ENCODE assay signal across 20 cellular contexts in the genomic region with DNA sequence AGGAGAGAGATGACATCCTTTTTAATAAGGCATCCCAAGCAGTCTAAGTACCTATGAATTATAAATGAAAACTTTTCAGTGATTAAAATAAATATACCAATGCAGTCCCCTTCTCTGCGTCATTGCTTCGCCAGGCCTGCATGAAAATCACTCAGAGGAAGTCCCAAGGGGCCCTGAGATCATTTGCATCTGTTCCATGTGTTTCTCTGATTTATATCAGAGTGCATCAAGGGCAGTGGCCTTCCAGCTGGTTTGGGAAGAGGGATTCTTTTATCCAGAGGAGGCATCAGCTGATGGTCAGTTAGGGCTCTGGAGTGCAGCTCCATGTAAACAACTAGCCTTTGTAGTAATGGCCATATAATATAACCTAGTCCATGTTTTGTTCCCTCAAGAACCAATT.
DNase-seq lines count a peak whose midpoint lies in the region; ATAC-seq and TF ChIP-seq lines count a peak whose summit lies in the region.
"Had no signal": no experiment of that assay in that cellular context is flagged by ENCODE, and none has a peak within 500 bp of the region (broad histone marks: within the 10 kb centered on the region; RNA-seq: fewer than 3 reads in every experiment).

No MANE protein-coding gene starts in this region.

- H3K79me2 ChIP-seq in GM23248 (ENCODE audit: insufficient read depth), result no peaks in the 10 kb centered on the region

- H3K36me3 ChIP-seq in colonic mucosa (no peaks in the 10 kb centered on the region), GM23248 (ENCODE audit: low read depth) (no peaks in the 10 kb centered on the region)
- H3K36me3 ChIP-seq: HAP-1 had no signal

- in situ Hi-C loops in GM23248 (cut with MboI), result no loop called here

- peaks cover 4% of the 10 kb centered on the region for H3K9me3 Mint-ChIP-seq in glutamatergic neuron (ENCODE audit: unreplicated experiment)
- H3K9me3 Mint-ChIP-seq: CD4-positive, alpha-beta T cell had no signal

- intact Hi-C loops in colonic mucosa (cut with DNase I), result no loop called here

- ATAC-seq in GM19452 (IDR thresholded peaks at IDR 0.05; ENCODE audit: unreplicated experiment), result no peak
- ATAC-seq: HepG2 had no signal

- no peak overlapping the region for H3K27ac Mint-ChIP-seq in glutamatergic neuron (ENCODE audit: unreplicated experiment)
- H3K27ac Mint-ChIP-seq: B cell; CD4-positive, alpha-beta T cell had no signal

- no peaks in the 10 kb centered on the region for H3F3A ChIP-seq in GM23248 (ENCODE audit: insufficient read depth)

- no peak overlapping the region for H3K4me3 Mint-ChIP-seq in glutamatergic neuron (ENCODE audit: unreplicated experiment)
- H3K4me3 Mint-ChIP-seq: B cell; CD4-positive, alpha-beta T cell had no signal

- H3K4me1 Mint-ChIP-seq in glutamatergic neuron (ENCODE audit: low read depth, unreplicated experiment), result peaks cover 3% of the 10 kb centered on the region
- H3K4me1 Mint-ChIP-seq: B cell had no signal

- H2AFZ ChIP-seq in GM23248, result no peak overlapping the region

- H3K27me3 ChIP-seq in colonic mucosa (no peaks in the 10 kb centered on the region), GM23248 (replicated peaks; ENCODE audit: insufficient read depth) (no peaks in the 10 kb centered on the region)

- peaks cover 5% of the 10 kb centered on the region for H3K36me3 Mint-ChIP-seq in glutamatergic neuron (ENCODE audit: unreplicated experiment)

- DNase-seq in DMS153 (lab: John Stamatoyannopoulos, UW), result peak; percentile 29
- no peak for DNase-seq in DMS153 treated with DMSO at 0.1 percent for 48 hours (lab: John Stamatoyannopoulos, UW; ENCODE audit: unreplicated experiment)
- DNase-seq in DMS79 (lab: John Stamatoyannopoulos, UW), result peak; percentile 80
- DNase-seq in NCI-H526 treated with DMSO at 0.1 percent for 48 hours (lab: John Stamatoyannopoulos, UW), result peak; percentile 71
- peak; percentile 47 for DNase-seq in glutamatergic neuron
- DNase-seq in colonic mucosa, result no peak
- no peak for DNase-seq in GM23248
- DNase-seq: 8988T; Caco-2; CD4-positive, alpha-beta T cell; KBM-7; MV-4-11; NCI-H1436; NCI-H2029 treated with DMSO at 0.1 percent for 48 hours; NCI-H69; SIG-M5 had no signal

- H3K27me3 Mint-ChIP-seq in glutamatergic neuron (ENCODE audit: unreplicated experiment), result peaks cover 3% of the 10 kb centered on the region
- H3K27me3 Mint-ChIP-seq: CD4-positive, alpha-beta T cell had no signal

- H3K27ac ChIP-seq in colonic mucosa, result no peak overlapping the region
- H3K27ac ChIP-seq in GM23248, result no peak overlapping the region

- H4K20me1 ChIP-seq in GM23248 (ENCODE audit: insufficient read depth), result no peaks in the 10 kb centered on the region

- H3K4me1 ChIP-seq in colonic mucosa (no peaks in the 10 kb centered on the region), GM23248 (ENCODE audit: insufficient read depth) (no peaks in the 10 kb centered on the region)
- H3K4me1 ChIP-seq: Caco-2, HAP-1 had no signal

- H3K9me2 ChIP-seq in GM23248 (ENCODE audit: insufficient read depth), result no peaks in the 10 kb centered on the region

- 10 to 13% methylated on average over 2 of the region's 2 CpGs for WGBS in GM23248 (ENCODE audit: low coverage in 1 of 2, low lambda C conversion rate in 2 of 2, missing lambda C conversion rate in 2 of 2), 2 experiments

- no peak for TF ChIP-seq CTCF in glutamatergic neuron (IDR thresholded peaks at IDR 0.05; ENCODE audit: partially characterized antibody, unreplicated experiment)
- no peak for TF ChIP-seq CTCF in colonic mucosa (IDR thresholded peaks at IDR 0.05)

- H3K9me3 ChIP-seq in colonic mucosa, result no peaks in the 10 kb centered on the region
- no peaks in the 10 kb centered on the region for H3K9me3 ChIP-seq in GM23248 (ENCODE audit: low read depth)
- H3K9me3 ChIP-seq: Caco-2, HAP-1 had no signal

- H3K9ac ChIP-seq in colonic mucosa (ENCODE audit: low read depth in 2 of 2, low read length in 2 of 2) (no peak overlapping the region), GM23248 (no peak overlapping the region)

- no peak overlapping the region for H3K4me2 ChIP-seq in GM23248 (ENCODE audit: unreplicated experiment)

- H3K4me3 ChIP-seq in colonic mucosa (no peak overlapping the region), GM23248 (no peak overlapping the region)
- H3K4me3 ChIP-seq: HAP-1 had no signal

Comparison
In these comparisons a context has a peak if more than half of its experiments do, and no peak if none do; other contexts are left out.
1. DNase-seq: peak in DMS153 (single experiment), DMS79 (single experiment), NCI-H526 treated with DMSO at 0.1 percent for 48 hours (single experiment) and glutamatergic neuron (single experiment); none in DMS153 treated with DMSO at 0.1 percent for 48 hours (single experiment), colonic mucosa (single experiment) and GM23248 (single experiment).